Comparison of ENCODE assay signal across 31 cellular contexts in the genomic region with DNA sequence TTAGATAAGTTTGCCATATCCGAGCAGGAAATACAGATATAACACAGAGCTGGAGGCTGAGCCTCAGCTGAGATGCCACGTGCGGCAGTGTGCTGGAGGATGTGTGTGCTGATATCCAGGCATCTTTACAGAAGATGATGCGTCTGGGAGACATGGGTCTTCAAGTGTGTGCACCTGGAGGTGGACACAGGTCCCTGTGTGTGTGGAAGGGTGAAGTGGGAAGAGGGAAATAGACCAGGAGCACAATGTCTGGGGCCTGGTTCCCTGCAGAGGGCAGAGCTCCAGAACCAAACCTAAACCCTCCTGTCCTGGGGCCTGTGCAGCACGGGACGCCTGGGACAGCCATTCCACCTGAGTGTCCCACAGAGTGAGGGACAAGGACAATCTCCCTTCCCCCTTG.
"Had no signal": no experiment of that assay in that cellular context is flagged by ENCODE, and none has a peak within 500 bp of the region (broad histone marks: within the 10 kb centered on the region; RNA-seq: fewer than 3 reads in every experiment).

No MANE protein-coding gene starts in this region.

- H3K9me3 ChIP-seq: ovary, psoas muscle, suprapubic skin, thoracic aorta, thyroid gland, tibial nerve, upper lobe of right lung, uterus had no signal

- ATAC-seq: naive thymus-derived CD8-positive, alpha-beta T cell; psoas muscle; right cardiac atrium; sciatic nerve; upper lobe of right lung had no signal

- H3K4me1 Mint-ChIP-seq: naive B cell; naive thymus-derived CD8-positive, alpha-beta T cell had no signal

- H3K27ac ChIP-seq: ovary, parathyroid adenoma, psoas muscle, skin epidermis, spleen, suprapubic skin, thoracic aorta, thyroid gland, tibial nerve, upper lobe of right lung, uterus had no signal

- H3K27me3 Mint-ChIP-seq: natural killer cell treated with Interleukin-12 subunit alpha and Interleukin-12 subunit beta and Interleukin-15 and Interleukin-18, amount 100 ng/mL, for 72 hours; stimulated activated naive CD8-positive, alpha-beta T cell treated with anti-CD3 and anti-CD28 coated beads, Interleukin-15, Interleukin-2, amounts not matched to agents 100 ng/mL and 50 ng/mL, for 24 hours had no signal

- H3K9ac ChIP-seq: parathyroid adenoma had no signal

- H3K4me3 Mint-ChIP-seq: naive B cell; naive thymus-derived CD8-positive, alpha-beta T cell; natural killer cell treated with Interleukin-12 subunit alpha and Interleukin-12 subunit beta and Interleukin-15 and Interleukin-18, amount 100 ng/mL, for 72 hours; nephron progenitor cell; neural crest cell; stimulated activated naive CD8-positive, alpha-beta T cell treated with anti-CD3 and anti-CD28 coated beads, Interleukin-15, Interleukin-2, amounts not matched to agents 100 ng/mL and 50 ng/mL, for 24 hours had no signal

- H3K27ac Mint-ChIP-seq: naive B cell; natural killer cell treated with Interleukin-12 subunit alpha and Interleukin-12 subunit beta and Interleukin-15 and Interleukin-18, amount 100 ng/mL, for 72 hours; nephron progenitor cell; progenitor cell of endocrine pancreas; stimulated activated naive CD8-positive, alpha-beta T cell treated with anti-CD3 and anti-CD28 coated beads, Interleukin-15, Interleukin-2, amounts not matched to agents 100 ng/mL and 50 ng/mL, for 24 hours had no signal

- H2AFZ ChIP-seq: parathyroid adenoma had no signal

- H3K4me3 ChIP-seq: ovary, psoas muscle, skin epidermis, smooth muscle cell, spleen, suprapubic skin, thoracic aorta, thyroid gland, tibial nerve, upper lobe of right lung, uterus had no signal

- H3K36me3 ChIP-seq: ovary, spleen, suprapubic skin, thoracic aorta, thyroid gland, tibial nerve, upper lobe of right lung, uterus had no signal

- DNase-seq: naive B cell; naive thymus-derived CD8-positive, alpha-beta T cell; nephron progenitor cell; occipital lobe; ovary; posterior cingulate gyrus; psoas muscle; right cardiac atrium; spleen; stimulated activated CD4-positive, alpha-beta T cell treated with anti-CD3 and anti-CD28 coated beads, Interleukin-12 subunit alpha, Interleukin-12 subunit beta, amount 100 ng/mL, for 4 hours; stimulated activated CD4-positive, alpha-beta T cell treated with anti-CD3 and anti-CD28 coated beads, Interleukin-1b, Interleukin-23, amount 100 ng/mL, for 48 hours; stimulated activated CD4-positive, alpha-beta T cell treated with anti-CD3 and anti-CD28 coated beads, Interleukin-4, amount 100 ng/mL, for 1 hour; stimulated activated CD4-positive, alpha-beta T cell treated with anti-CD3 and anti-CD28 coated beads, Interleukin-4, amount 100 ng/mL, for 4 hours; stimulated activated CD8-positive, alpha-beta memory T cell treated with anti-CD3 and anti-CD28 coated beads, Interleukin-4, amount 100 ng/mL, for 48 hours; stimulated activated naive CD4-positive, alpha-beta T cell; substantia nigra; thyroid gland; trophoblast cell; upper lobe of right lung; uterus had no signal

- H3K79me2 ChIP-seq: parathyroid adenoma had no signal

- H3K4me2 ChIP-seq: smooth muscle cell had no signal

- H3K4me1 ChIP-seq: parathyroid adenoma, psoas muscle, suprapubic skin, thyroid gland, tibial nerve, upper lobe of right lung, uterus had no signal

- H3K9me3 Mint-ChIP-seq: nephron progenitor cell, neural crest cell had no signal

- H3K36me3 Mint-ChIP-seq: naive B cell; naive thymus-derived CD8-positive, alpha-beta T cell; natural killer cell treated with Interleukin-12 subunit alpha and Interleukin-12 subunit beta and Interleukin-15 and Interleukin-18, amount 100 ng/mL, for 72 hours had no signal

- H3K27me3 ChIP-seq: ovary, spleen, suprapubic skin, thyroid gland, tibial nerve, upper lobe of right lung, uterus had no signal
